ENCODE assay signal across 33 cellular contexts in genomic region chr3:160815280-160815679, GRCh38. TPM values are rescaled to one million over a fixed set of nuclear protein-coding genes. Genes with fewer than 3 reads are reported as not detected.
DNase-seq lines count a peak whose midpoint lies in the region; ATAC-seq and TF ChIP-seq lines count a peak whose summit lies in the region.
"Had no signal": no experiment of that assay in that cellular context is flagged by ENCODE, and none has a peak within 500 bp of the region (broad histone marks: within the 10 kb centered on the region; RNA-seq: fewer than 3 reads in every experiment).

No MANE protein-coding gene starts in this region.

- H3K4me1 ChIP-seq in GM23338 (ENCODE audit: insufficient read depth): peaks cover 12% of the 10 kb centered on the region
- H3K4me1 ChIP-seq: A549, Caco-2 had no signal

- ATAC-seq in GM23338 (peak; percentile 64), WTC11 (peak; percentile 70), HG03025 (IDR thresholded peaks at IDR 0.05; ENCODE audit: low FRiP score, unreplicated experiment) (no peak)
- no peak for ATAC-seq in activated naive CD4-positive, alpha-beta T cell treated with anti-CD3 and anti-CD28 coated beads, Interleukin-2, amount 50 U/mL, for 72 hours
- no peak for ATAC-seq in activated T-cell treated with anti-CD3 and anti-CD28 coated beads, Interleukin-2, amount 50 U/mL, for 72 hours (replicated peaks in 1 of 2)
- ATAC-seq: A549; CD8-positive, alpha-beta T cell had no signal

- H3K9me3 Mint-ChIP-seq in GM23338: no peaks in the 10 kb centered on the region
- no peaks in the 10 kb centered on the region for H3K9me3 Mint-ChIP-seq in WTC11
- no peaks in the 10 kb centered on the region for H3K9me3 Mint-ChIP-seq in activated naive CD4-positive, alpha-beta T cell treated with anti-CD3 and anti-CD28 coated beads, Interleukin-2, amount 50 U/mL, for 72 hours
- no peaks in the 10 kb centered on the region for H3K9me3 Mint-ChIP-seq in activated T-cell treated with anti-CD3 and anti-CD28 coated beads, Interleukin-2, amount 50 U/mL, for 72 hours
- H3K9me3 Mint-ChIP-seq: CD4-positive, alpha-beta T cell; CD8-positive, alpha-beta T cell had no signal

- peaks cover 21% of the 10 kb centered on the region; the same call in 2 of the 3 replicates for H3K4me1 Mint-ChIP-seq in GM23338
- H3K4me1 Mint-ChIP-seq in WTC11: peaks cover 16% of the 10 kb centered on the region
- no peaks in the 10 kb centered on the region for H3K4me1 Mint-ChIP-seq in activated T-cell treated with anti-CD3 and anti-CD28 coated beads, Interleukin-2, amount 50 U/mL, for 72 hours (ENCODE audit: low read depth)
- H3K4me1 Mint-ChIP-seq: B cell; CD4-positive, CD25-positive, alpha-beta regulatory T cell; CD8-positive, alpha-beta memory T cell had no signal

- H3K36me3 Mint-ChIP-seq in GM23338 (ENCODE audit: low read depth): 0 out of 3 replicates have a peak, but pooled peaks cover 2% of the 10 kb centered on the region
- no peaks in the 10 kb centered on the region for H3K36me3 Mint-ChIP-seq in WTC11
- no peaks in the 10 kb centered on the region for H3K36me3 Mint-ChIP-seq in activated naive CD4-positive, alpha-beta T cell treated with anti-CD3 and anti-CD28 coated beads, Interleukin-2, amount 50 U/mL, for 72 hours
- H3K36me3 Mint-ChIP-seq in activated T-cell treated with anti-CD3 and anti-CD28 coated beads, Interleukin-2, amount 50 U/mL, for 72 hours (ENCODE audit: insufficient read depth in 2 of 2): no peaks in the 10 kb centered on the region
- H3K36me3 Mint-ChIP-seq: CD4-positive, alpha-beta memory T cell; CD4-positive, CD25-positive, alpha-beta regulatory T cell; CD8-positive, alpha-beta memory T cell; CD8-positive, alpha-beta T cell had no signal

- no peaks in the 10 kb centered on the region for H3K9me2 ChIP-seq in GM23338 (ENCODE audit: insufficient read depth)

- CTCF ChIA-PET in WTC11 (lab: Charles Lee): no interaction called here

- no peak overlapping the region for H2AFZ ChIP-seq in GM23338

- POLR2A ChIA-PET in WTC11 (lab: Charles Lee): no interaction called here

- peak overlapping the region; percentile 33; the same call in 1 of the 2 replicates for H3K4me2 ChIP-seq in GM23338
- H3K4me2 ChIP-seq: A549; BLaER1; BLaER1 treated with 17β-estradiol and CSF1 and Interleukin-3, amounts not matched to agents 10 nM and 100 nM had no signal

- H3K4me3 Mint-ChIP-seq in GM23338 (no peak overlapping the region), WTC11 (no peak overlapping the region)
- no peak overlapping the region for H3K4me3 Mint-ChIP-seq in activated T-cell treated with anti-CD3 and anti-CD28 coated beads, Interleukin-2, amount 50 U/mL, for 72 hours
- H3K4me3 Mint-ChIP-seq: B cell; CD14-positive monocyte; CD4-positive, alpha-beta memory T cell; CD4-positive, alpha-beta T cell; CD4-positive, CD25-positive, alpha-beta regulatory T cell; CD8-positive, alpha-beta memory T cell; CD8-positive, alpha-beta T cell had no signal

- H3K36me3 ChIP-seq in GM23338 (ENCODE audit: insufficient read depth) (no peaks in the 10 kb centered on the region), H7 (replicated peaks; ENCODE audit: control insufficient read depth, insufficient read depth, low read length) (no peaks in the 10 kb centered on the region)
- H3K36me3 ChIP-seq: BE2C; BLaER1; BLaER1 treated with 17β-estradiol and CSF1 and Interleukin-3, amounts not matched to agents 10 nM and 100 nM had no signal

- H3K27me3 Mint-ChIP-seq in GM23338 (ENCODE audit: insufficient read depth, low read depth, poor library complexity) (no peaks in the 10 kb centered on the region), WTC11 (ENCODE audit: low read depth) (no peaks in the 10 kb centered on the region)
- no peaks in the 10 kb centered on the region for H3K27me3 Mint-ChIP-seq in activated T-cell treated with anti-CD3 and anti-CD28 coated beads, Interleukin-2, amount 50 U/mL, for 72 hours (ENCODE audit: low read depth)
- H3K27me3 Mint-ChIP-seq: B cell; CD4-positive, alpha-beta T cell; CD8-positive, alpha-beta memory T cell had no signal

- no peak overlapping the region for H3K27ac ChIP-seq in GM23338 (ENCODE audit: low read depth)
- H3K27ac ChIP-seq: 22Rv1; A549; BLaER1; BLaER1 treated with 17β-estradiol and CSF1 and Interleukin-3, amounts not matched to agents 10 nM and 100 nM; C4-2B had no signal

- TF ChIP-seq CTCF in GM23338 (conservative IDR thresholded peaks at IDR 0.05; ENCODE audit: low read depth in 2 of 2) (no peak), WTC11 (IDR thresholded peaks at IDR 0.05) (no peak)

- DNase-seq in GM23338 (ENCODE audit: low spot score) (peak; percentile 46), H7 (peak; percentile 13), WTC11 (ENCODE audit: low spot score) (no peak)
- no peak for DNase-seq in activated naive CD4-positive, alpha-beta T cell treated with anti-CD3 and anti-CD28 coated beads, Interleukin-2, amount 50 U/mL, for 72 hours (ENCODE audit: low spot score in 2 of 2)
- DNase-seq in activated T-cell treated with anti-CD3 and anti-CD28 coated beads, Interleukin-2, amount 50 U/mL, for 72 hours: no peak
- DNase-seq: 8988T; ACHN; AML-193; BE2C; C1 segment of cervical spinal cord; Caco-2; Calu3; CD4-positive, alpha-beta memory T cell; CD4-positive, alpha-beta T cell; CD4-positive, CD25-positive, alpha-beta regulatory T cell; CD8-positive, alpha-beta memory T cell; CD8-positive, alpha-beta T cell; COR-L47; DMS 273 treated with DMSO at 0.1 percent for 48 hours; DMS153; DMS53; DMS79; DMS79 treated with DMSO at 0.1 percent for 48 hours; DND-41; EL had no signal

- H3K4me3 ChIP-seq in GM23338: no peak overlapping the region
- H3K4me3 ChIP-seq in H7 (ENCODE audit: insufficient read depth, low read depth, low read length): no peak overlapping the region
- H3K4me3 ChIP-seq: A549; BLaER1; BLaER1 treated with 17β-estradiol and CSF1 and Interleukin-3, amounts not matched to agents 10 nM and 100 nM had no signal

- no peaks in the 10 kb centered on the region for H3F3A ChIP-seq in GM23338 (replicated peaks; ENCODE audit: low read depth)

- H3K79me2 ChIP-seq in GM23338 (replicated peaks; ENCODE audit: insufficient read depth): peaks cover 4% of the 10 kb centered on the region; the same call in 1 of the 2 replicates

- H3K27me3 ChIP-seq in GM23338 (ENCODE audit: insufficient read depth) (no peaks in the 10 kb centered on the region), H7 (ENCODE audit: control insufficient read depth, insufficient read depth, low read length) (no peaks in the 10 kb centered on the region)
- H3K27me3 ChIP-seq: BE2C; BLaER1; BLaER1 treated with 17β-estradiol and CSF1 and Interleukin-3, amounts not matched to agents 10 nM and 100 nM had no signal

- peaks cover 3% of the 10 kb centered on the region for H4K20me1 ChIP-seq in GM23338 (replicated peaks; ENCODE audit: insufficient read depth)

- H3K27ac Mint-ChIP-seq in GM23338: no peak overlapping the region
- no peak overlapping the region for H3K27ac Mint-ChIP-seq in WTC11
- no peak overlapping the region for H3K27ac Mint-ChIP-seq in activated naive CD4-positive, alpha-beta T cell treated with anti-CD3 and anti-CD28 coated beads, Interleukin-2, amount 50 U/mL, for 72 hours
- no peak overlapping the region for H3K27ac Mint-ChIP-seq in activated T-cell treated with anti-CD3 and anti-CD28 coated beads, Interleukin-2, amount 50 U/mL, for 72 hours
- H3K27ac Mint-ChIP-seq: B cell; CD4-positive, alpha-beta memory T cell; CD4-positive, alpha-beta T cell; CD8-positive, alpha-beta memory T cell; CD8-positive, alpha-beta T cell had no signal

TF ChIP-seq in GM23338, 12 proteins besides CTCF, POLR2A, EP300 and RAD21:
- TF ChIP-seq NANOG (IDR thresholded peaks at IDR 0.05; ENCODE audit: borderline replicate concordance): no peak

TF ChIP-seq in WTC11, 78 proteins besides CTCF, POLR2A, EP300 and RAD21 (continues in another document):
- TF ChIP-seq ZNF532 (CRISPR knock-in tag; IDR thresholded peaks at IDR 0.05; ENCODE audit: borderline replicate concordance): no peak

RNA-seq across cellular contexts. Expression of gene PPM1L, which starts 59.2 kb away (rescaled TPM):
- 20.9 and 26.4 TPM in 2 replicates for total RNA-seq in GM23338 (2014; rRNA removed; shearing (Covaris generic))
- 2.9 and 3.9 TPM in 2 replicates for polyA plus RNA-seq in GM23338 (2016; fragmentation: Nextera tagmentation; extraction: Ambion mirVana)
- total RNA-seq in H7 (2014; rRNA removed; shearing (Covaris generic)): 3.2 and 5.7 TPM in 2 replicates
- 16.0 to 18.1 TPM (median 16.1 TPM) in 3 replicates for total RNA-seq in WTC11 (2021)
- 1 to 10 TPM; 2.1 to 3.5 TPM for total RNA-seq in activated naive CD4-positive, alpha-beta T cell treated with anti-CD3 and anti-CD28 coated beads, Interleukin-2, amount 50 U/mL, for 72 hours
- 1 to 10 TPM; 6.4 to 7.8 TPM for total RNA-seq in activated T-cell treated with anti-CD3 and anti-CD28 coated beads, Interleukin-2, amount 50 U/mL, for 72 hours

Comparison
In these comparisons a context has a peak if more than half of its experiments do, and no peak if none do; other contexts are left out.
1. ATAC-seq: peak in GM23338 (single experiment) and WTC11 (single experiment); none in activated naive CD4-positive, alpha-beta T cell treated with anti-CD3 and anti-CD28 coated beads, Interleukin-2, amount 50 U/mL, for 72 hours (0 of 2), HG03025 (single experiment) and activated T-cell treated with anti-CD3 and anti-CD28 coated beads, Interleukin-2, amount 50 U/mL, for 72 hours (0 of 2).
2. DNase-seq: peak in GM23338 (single experiment) and H7 (single experiment); none in WTC11 (single experiment), activated naive CD4-positive, alpha-beta T cell treated with anti-CD3 and anti-CD28 coated beads, Interleukin-2, amount 50 U/mL, for 72 hours (0 of 2) and activated T-cell treated with anti-CD3 and anti-CD28 coated beads, Interleukin-2, amount 50 U/mL, for 72 hours (0 of 2).